In the genomic region with DNA sequence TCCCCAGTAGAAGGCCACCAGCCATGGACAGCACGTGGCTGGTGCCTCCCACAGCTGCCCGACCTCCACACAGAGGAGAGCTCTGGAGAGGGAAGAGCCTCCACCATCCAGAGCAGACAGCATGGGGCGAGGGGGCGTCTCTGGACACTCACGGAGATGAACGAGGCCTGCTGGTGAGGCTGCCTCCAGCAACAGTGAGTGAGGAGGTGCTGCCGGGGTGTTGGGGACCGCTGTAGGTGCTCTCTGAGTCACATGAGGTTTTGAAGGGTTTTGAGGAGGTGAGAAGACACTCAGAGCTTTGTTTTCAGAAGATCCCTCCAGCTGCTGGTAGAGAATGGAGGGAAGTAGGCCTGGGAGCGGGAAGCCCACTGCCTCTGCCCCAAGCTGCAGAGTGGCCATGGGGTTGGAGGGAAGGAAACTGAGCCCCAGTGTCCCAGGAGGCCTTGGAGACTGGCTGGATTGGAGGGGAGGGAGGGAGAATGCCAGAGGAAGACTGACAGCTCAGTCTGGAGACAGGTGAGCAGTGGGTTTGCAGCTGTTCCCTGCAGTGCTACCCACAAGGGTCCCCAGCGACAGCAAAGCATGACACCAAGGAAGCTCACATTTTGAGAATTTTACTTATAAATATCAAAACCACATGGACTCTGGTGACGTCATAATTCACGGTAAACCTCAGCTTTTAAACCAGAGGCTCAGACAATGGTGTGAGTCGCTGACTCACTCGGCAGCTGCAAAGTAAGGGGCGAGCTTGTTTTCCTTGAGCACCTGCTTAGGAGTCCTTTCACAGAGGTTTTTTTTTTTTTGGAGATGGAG, we compare ENCODE assay signal across 10 cellular contexts.
DNase-seq lines count a peak whose midpoint lies in the region; ATAC-seq and TF ChIP-seq lines count a peak whose summit lies in the region.
"Had no signal": no experiment of that assay in that cellular context is flagged by ENCODE, and none has a peak within 500 bp of the region (broad histone marks: within the 10 kb centered on the region; RNA-seq: fewer than 3 reads in every experiment).

No MANE protein-coding gene starts in this region.

- H3K9ac ChIP-seq in DND-41 (ENCODE audit: low read depth, low read length) = no peak overlapping the region

- TF ChIP-seq CTCF in DND-41 (IDR thresholded peaks at IDR 0.05; ENCODE audit: borderline replicate concordance, extremely low read depth, low read length, poor library complexity, severe bottlenecking) (no peak), astrocyte of the cerebellum (IDR thresholded peaks at IDR 0.05; ENCODE audit: low read depth, low read length, missing control alignments) (no peak), hepatocyte (IDR thresholded peaks at IDR 0.05; ENCODE audit: poor library complexity) (no peak), uterus (IDR thresholded peaks at IDR 0.05) (no peak)

- no peak overlapping the region for H3K4me2 ChIP-seq in DND-41 (ENCODE audit: insufficient read depth, low read length)
- H3K4me2 ChIP-seq in hepatocyte = no peak overlapping the region

- H3K27me3 ChIP-seq in DND-41 (ENCODE audit: insufficient read depth, low read length, poor library complexity) (no peaks in the 10 kb centered on the region), hepatocyte (no peaks in the 10 kb centered on the region), uterus (no peaks in the 10 kb centered on the region)
- H3K27me3 ChIP-seq: body of pancreas had no signal

- H2AFZ ChIP-seq in DND-41 (ENCODE audit: low read depth, low read length) = no peak overlapping the region
- H2AFZ ChIP-seq in hepatocyte = no peak overlapping the region

- 89% methylated on average over 15 of the region's 15 CpGs for WGBS in hepatocyte (ENCODE audit: low lambda C conversion rate, missing lambda C conversion rate)

- peak; percentile 62 for ATAC-seq in DND-41 (ENCODE audit: insufficient read depth, low read depth)
- ATAC-seq: body of pancreas had no signal

- H3K79me2 ChIP-seq in DND-41 (ENCODE audit: insufficient read depth, low read length) (no peaks in the 10 kb centered on the region), hepatocyte (no peaks in the 10 kb centered on the region)

- in situ Hi-C loops in astrocyte of the cerebellum (cut with HindIII; ENCODE audit: low sequenced_read_pairs) = no loop called here

- H3K4me3 ChIP-seq in DND-41 (ENCODE audit: low read depth in 1 of 2, low read length in 2 of 2) (no peak overlapping the region), astrocyte of the cerebellum (ENCODE audit: low read depth, low read length) (no peak overlapping the region), hepatocyte (no peak overlapping the region), uterus (no peak overlapping the region)
- no peak overlapping the region for H3K4me3 ChIP-seq in Jurkat, Clone E6-1 (ENCODE audit: low read length)
- H3K4me3 ChIP-seq: body of pancreas, skin epidermis had no signal

- no peak for TF ChIP-seq POLR2A in uterus (IDR thresholded peaks at IDR 0.05)

- H3K9me2 ChIP-seq in hepatocyte (replicated peaks; ENCODE audit: insufficient read depth) = no peaks in the 10 kb centered on the region

- H3K4me1 ChIP-seq in DND-41 (ENCODE audit: insufficient read depth, low read length) (no peaks in the 10 kb centered on the region), hepatocyte (ENCODE audit: insufficient read depth) (no peaks in the 10 kb centered on the region), uterus (peaks cover 0 to 7% of the 10 kb centered on the region in 2 donors)
- H3K4me1 ChIP-seq: body of pancreas had no signal

- H3K27ac ChIP-seq in DND-41 (ENCODE audit: low read length) = no peak overlapping the region
- no peak overlapping the region for H3K27ac ChIP-seq in hepatocyte
- H3K27ac ChIP-seq in uterus = no peak overlapping the region
- H3K27ac ChIP-seq: body of pancreas had no signal

- DNase-seq in DND-41 (peak; percentile 12), astrocyte of the cerebellum (ENCODE audit: low read depth) (peak; percentile 93), myocyte (ENCODE audit: low read depth) (peak; percentile 100), cerebellar cortex (ENCODE audit: low spot score) (no peak), hepatocyte (ENCODE audit: low spot score) (no peak), uterus (no peak)
- DNase-seq in Jurkat, Clone E6-1 (ENCODE audit: low read depth, low spot score) = peak; percentile 21
- no peak for DNase-seq in stimulated activated CD4-positive, alpha-beta T cell treated with anti-CD3 and anti-CD28 coated beads, Interleukin-4, amount 100 ng/mL, for 24 hours
- DNase-seq: body of pancreas had no signal

- intact Hi-C loops in uterus (cut with DNase I; ENCODE audit: low total_unique reads) = no loop called here

- H3K36me3 ChIP-seq in DND-41 (ENCODE audit: insufficient read depth, low read length) (no peaks in the 10 kb centered on the region), hepatocyte (replicated peaks; ENCODE audit: insufficient read depth, low read depth) (no peaks in the 10 kb centered on the region), uterus (no peaks in the 10 kb centered on the region)

- H4K20me1 ChIP-seq in DND-41 (ENCODE audit: insufficient read depth, low read length) = no peaks in the 10 kb centered on the region
- no peaks in the 10 kb centered on the region for H4K20me1 ChIP-seq in hepatocyte (ENCODE audit: insufficient read depth, poor library complexity, severe bottlenecking)

- H3K9me3 ChIP-seq in DND-41 (ENCODE audit: insufficient read depth, low read length, severe bottlenecking) (peaks cover 2% of the 10 kb centered on the region), hepatocyte (ENCODE audit: low read depth) (no peaks in the 10 kb centered on the region), uterus (no peaks in the 10 kb centered on the region)
- H3K9me3 ChIP-seq: body of pancreas had no signal

Comparison
In these comparisons a context has a peak if more than half of its experiments do, and no peak if none do; other contexts are left out.
1. DNase-seq: peak in DND-41 (single experiment), Jurkat, Clone E6-1 (single experiment), astrocyte of the cerebellum (single experiment) and myocyte (single experiment); none in cerebellar cortex (single experiment), hepatocyte (single experiment), uterus (0 of 2) and stimulated activated CD4-positive, alpha-beta T cell treated with anti-CD3 and anti-CD28 coated beads, Interleukin-4, amount 100 ng/mL, for 24 hours (single experiment).